In the genomic region with DNA sequence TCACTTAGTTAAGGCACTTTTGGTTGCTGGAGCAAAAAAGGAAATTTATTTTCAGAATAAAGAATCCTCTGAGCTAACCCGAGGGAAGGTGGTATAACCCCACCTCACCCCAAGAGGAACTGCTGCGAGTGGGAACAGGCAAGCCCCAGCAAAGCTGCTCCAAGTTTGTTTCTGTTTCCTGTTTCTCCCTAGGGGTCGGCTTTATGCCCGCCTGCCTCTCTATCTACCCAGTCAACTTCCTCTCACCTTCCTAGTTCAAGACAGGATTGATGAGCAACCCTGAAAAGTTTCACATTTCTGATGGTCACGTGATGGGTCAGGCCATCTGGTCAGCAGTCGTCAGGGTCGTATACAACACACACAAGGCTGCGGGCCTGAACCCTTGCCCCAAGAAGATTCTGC, we compare ENCODE assay signal across 1 cellular context.
TF ChIP-seq lines count a peak whose summit lies in the region.

No MANE protein-coding gene starts in this region.

TF ChIP-seq in K562, 482 proteins besides CTCF, POLR2A, EP300 and RAD21 (continued from another document):
- TF ChIP-seq, protein P1, sequence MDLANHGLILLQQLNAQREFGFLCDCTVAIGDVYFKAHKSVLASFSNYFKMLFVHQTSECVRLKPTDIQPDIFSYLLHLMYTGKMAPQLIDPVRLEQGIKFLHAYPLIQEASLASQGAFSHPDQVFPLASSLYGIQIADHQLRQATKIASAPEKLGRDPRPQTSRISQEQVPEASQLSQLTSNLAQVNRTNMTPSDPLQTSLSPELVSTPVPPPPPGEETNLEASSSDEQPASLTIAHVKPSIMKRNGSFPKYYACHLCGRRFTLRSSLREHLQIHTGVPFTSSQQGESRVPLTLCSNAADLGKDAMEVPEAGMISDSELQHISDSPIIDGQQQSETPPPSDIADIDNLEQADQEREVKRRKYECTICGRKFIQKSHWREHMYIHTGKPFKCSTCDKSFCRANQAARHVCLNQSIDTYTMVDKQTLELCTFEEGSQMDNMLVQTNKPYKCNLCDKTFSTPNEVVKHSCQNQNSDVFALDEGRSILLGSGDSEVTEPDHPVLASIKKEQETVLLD (IDR thresholded peaks at IDR 0.05): no peak
- TF ChIP-seq ZNF830 (CRISPR knock-in tag; IDR thresholded peaks at IDR 0.05) (no peak), SMARCA4 (IDR thresholded peaks at IDR 0.05) (no peak), ZSCAN32 (CRISPR knock-in tag; IDR thresholded peaks at IDR 0.05) (no peak), CBFA2T2 (conservative IDR thresholded peaks at IDR 0.05) (peak; percentile 37), ZC3H11A (IDR thresholded peaks at IDR 0.05; ENCODE audit: low read depth, low read length) (no peak), HLTF (IDR thresholded peaks at IDR 0.05) (no peak), HNRNPK (IDR thresholded peaks at IDR 0.05; ENCODE audit: low read depth, low read length, poor library complexity, severe bottlenecking) (no peak), FOXA1 (IDR thresholded peaks at IDR 0.05; ENCODE audit: borderline replicate concordance) (no peak), ZNF134 (CRISPR knock-in tag; conservative IDR thresholded peaks at IDR 0.05) (no peak), FOXJ3 (CRISPR knock-in tag; IDR thresholded peaks at IDR 0.05) (no peak), JUNB (CRISPR knock-in tag; conservative IDR thresholded peaks at IDR 0.05) (no peak), ZC3H8 (IDR thresholded peaks at IDR 0.05) (no peak), RCOR1 (IDR thresholded peaks at IDR 0.05; ENCODE audit: borderline replicate concordance in 1 of 2, low read depth in 2 of 2, low read length in 2 of 2) (no peak), FOS (IDR thresholded peaks at IDR 0.05; ENCODE audit: extremely low read depth, insufficient read length) (no peak), ZNF121 (CRISPR knock-in tag; conservative IDR thresholded peaks at IDR 0.05) (no peak), DDX20 (tag; IDR thresholded peaks at IDR 0.05; ENCODE audit: low read depth) (no peak), GABPB1 (CRISPR knock-in tag; IDR thresholded peaks at IDR 0.05) (no peak), TOE1 (IDR thresholded peaks at IDR 0.05; ENCODE audit: borderline replicate concordance) (peak; percentile 51; the same call in 1 of the 2 replicates), TOE1 (CRISPR knock-in tag; IDR thresholded peaks at IDR 0.05; ENCODE audit: borderline replicate concordance, low read depth) (no peak), ETV5 (CRISPR knock-in tag; IDR thresholded peaks at IDR 0.05; ENCODE audit: low read depth) (no peak), ZNF143 (CRISPR knock-in tag; IDR thresholded peaks at IDR 0.05) (no peak), ZNF699 (CRISPR knock-in tag; IDR thresholded peaks at IDR 0.05; ENCODE audit: insufficient replicate concordance) (no peak), ILK (tag; IDR thresholded peaks at IDR 0.05; ENCODE audit: borderline replicate concordance, low read depth) (no peak), ETV1 (tag; conservative IDR thresholded peaks at IDR 0.05; ENCODE audit: low read depth) (no peak), ZNF79 (CRISPR knock-in tag; IDR thresholded peaks at IDR 0.05; ENCODE audit: low read depth) (no peak), NCOR1 (IDR thresholded peaks at IDR 0.05) (no peak), ZNF324 (CRISPR knock-in tag; IDR thresholded peaks at IDR 0.05) (no peak)
- TF ChIP-seq, protein P2, sequence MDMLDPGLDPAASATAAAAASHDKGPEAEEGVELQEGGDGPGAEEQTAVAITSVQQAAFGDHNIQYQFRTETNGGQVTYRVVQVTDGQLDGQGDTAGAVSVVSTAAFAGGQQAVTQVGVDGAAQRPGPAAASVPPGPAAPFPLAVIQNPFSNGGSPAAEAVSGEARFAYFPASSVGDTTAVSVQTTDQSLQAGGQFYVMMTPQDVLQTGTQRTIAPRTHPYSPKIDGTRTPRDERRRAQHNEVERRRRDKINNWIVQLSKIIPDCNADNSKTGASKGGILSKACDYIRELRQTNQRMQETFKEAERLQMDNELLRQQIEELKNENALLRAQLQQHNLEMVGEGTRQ (CRISPR knock-in tag; IDR thresholded peaks at IDR 0.05): peak; percentile 78
- TF ChIP-seq, protein P3, sequence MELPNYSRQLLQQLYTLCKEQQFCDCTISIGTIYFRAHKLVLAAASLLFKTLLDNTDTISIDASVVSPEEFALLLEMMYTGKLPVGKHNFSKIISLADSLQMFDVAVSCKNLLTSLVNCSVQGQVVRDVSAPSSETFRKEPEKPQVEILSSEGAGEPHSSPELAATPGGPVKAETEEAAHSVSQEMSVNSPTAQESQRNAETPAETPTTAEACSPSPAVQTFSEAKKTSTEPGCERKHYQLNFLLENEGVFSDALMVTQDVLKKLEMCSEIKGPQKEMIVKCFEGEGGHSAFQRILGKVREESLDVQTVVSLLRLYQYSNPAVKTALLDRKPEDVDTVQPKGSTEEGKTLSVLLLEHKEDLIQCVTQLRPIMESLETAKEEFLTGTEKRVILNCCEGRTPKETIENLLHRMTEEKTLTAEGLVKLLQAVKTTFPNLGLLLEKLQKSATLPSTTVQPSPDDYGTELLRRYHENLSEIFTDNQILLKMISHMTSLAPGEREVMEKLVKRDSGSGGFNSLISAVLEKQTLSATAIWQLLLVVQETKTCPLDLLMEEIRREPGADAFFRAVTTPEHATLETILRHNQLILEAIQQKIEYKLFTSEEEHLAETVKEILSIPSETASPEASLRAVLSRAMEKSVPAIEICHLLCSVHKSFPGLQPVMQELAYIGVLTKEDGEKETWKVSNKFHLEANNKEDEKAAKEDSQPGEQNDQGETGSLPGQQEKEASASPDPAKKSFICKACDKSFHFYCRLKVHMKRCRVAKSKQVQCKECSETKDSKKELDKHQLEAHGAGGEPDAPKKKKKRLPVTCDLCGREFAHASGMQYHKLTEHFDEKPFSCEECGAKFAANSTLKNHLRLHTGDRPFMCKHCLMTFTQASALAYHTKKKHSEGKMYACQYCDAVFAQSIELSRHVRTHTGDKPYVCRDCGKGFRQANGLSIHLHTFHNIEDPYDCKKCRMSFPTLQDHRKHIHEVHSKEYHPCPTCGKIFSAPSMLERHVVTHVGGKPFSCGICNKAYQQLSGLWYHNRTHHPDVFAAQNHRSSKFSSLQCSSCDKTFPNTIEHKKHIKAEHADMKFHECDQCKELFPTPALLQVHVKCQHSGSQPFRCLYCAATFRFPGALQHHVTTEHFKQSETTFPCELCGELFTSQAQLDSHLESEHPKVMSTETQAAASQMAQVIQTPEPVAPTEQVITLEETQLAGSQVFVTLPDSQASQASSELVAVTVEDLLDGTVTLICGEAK (IDR thresholded peaks at IDR 0.05): no peak
- TF ChIP-seq, protein P3 (CRISPR knock-in tag; IDR thresholded peaks at IDR 0.05): no peak
- TF ChIP-seq, protein P4, sequence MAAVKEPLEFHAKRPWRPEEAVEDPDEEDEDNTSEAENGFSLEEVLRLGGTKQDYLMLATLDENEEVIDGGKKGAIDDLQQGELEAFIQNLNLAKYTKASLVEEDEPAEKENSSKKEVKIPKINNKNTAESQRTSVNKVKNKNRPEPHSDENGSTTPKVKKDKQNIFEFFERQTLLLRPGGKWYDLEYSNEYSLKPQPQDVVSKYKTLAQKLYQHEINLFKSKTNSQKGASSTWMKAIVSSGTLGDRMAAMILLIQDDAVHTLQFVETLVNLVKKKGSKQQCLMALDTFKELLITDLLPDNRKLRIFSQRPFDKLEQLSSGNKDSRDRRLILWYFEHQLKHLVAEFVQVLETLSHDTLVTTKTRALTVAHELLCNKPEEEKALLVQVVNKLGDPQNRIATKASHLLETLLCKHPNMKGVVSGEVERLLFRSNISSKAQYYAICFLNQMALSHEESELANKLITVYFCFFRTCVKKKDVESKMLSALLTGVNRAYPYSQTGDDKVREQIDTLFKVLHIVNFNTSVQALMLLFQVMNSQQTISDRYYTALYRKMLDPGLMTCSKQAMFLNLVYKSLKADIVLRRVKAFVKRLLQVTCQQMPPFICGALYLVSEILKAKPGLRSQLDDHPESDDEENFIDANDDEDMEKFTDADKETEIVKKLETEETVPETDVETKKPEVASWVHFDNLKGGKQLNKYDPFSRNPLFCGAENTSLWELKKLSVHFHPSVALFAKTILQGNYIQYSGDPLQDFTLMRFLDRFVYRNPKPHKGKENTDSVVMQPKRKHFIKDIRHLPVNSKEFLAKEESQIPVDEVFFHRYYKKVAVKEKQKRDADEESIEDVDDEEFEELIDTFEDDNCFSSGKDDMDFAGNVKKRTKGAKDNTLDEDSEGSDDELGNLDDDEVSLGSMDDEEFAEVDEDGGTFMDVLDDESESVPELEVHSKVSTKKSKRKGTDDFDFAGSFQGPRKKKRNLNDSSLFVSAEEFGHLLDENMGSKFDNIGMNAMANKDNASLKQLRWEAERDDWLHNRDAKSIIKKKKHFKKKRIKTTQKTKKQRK (IDR thresholded peaks at IDR 0.05; ENCODE audit: borderline replicate concordance, low read depth, low read length): no peak
- TF ChIP-seq, protein P5, sequence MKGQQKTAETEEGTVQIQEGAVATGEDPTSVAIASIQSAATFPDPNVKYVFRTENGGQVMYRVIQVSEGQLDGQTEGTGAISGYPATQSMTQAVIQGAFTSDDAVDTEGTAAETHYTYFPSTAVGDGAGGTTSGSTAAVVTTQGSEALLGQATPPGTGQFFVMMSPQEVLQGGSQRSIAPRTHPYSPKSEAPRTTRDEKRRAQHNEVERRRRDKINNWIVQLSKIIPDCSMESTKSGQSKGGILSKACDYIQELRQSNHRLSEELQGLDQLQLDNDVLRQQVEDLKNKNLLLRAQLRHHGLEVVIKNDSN (CRISPR knock-in tag; IDR thresholded peaks at IDR 0.05): peak; percentile 49
- TF ChIP-seq, protein P6, sequence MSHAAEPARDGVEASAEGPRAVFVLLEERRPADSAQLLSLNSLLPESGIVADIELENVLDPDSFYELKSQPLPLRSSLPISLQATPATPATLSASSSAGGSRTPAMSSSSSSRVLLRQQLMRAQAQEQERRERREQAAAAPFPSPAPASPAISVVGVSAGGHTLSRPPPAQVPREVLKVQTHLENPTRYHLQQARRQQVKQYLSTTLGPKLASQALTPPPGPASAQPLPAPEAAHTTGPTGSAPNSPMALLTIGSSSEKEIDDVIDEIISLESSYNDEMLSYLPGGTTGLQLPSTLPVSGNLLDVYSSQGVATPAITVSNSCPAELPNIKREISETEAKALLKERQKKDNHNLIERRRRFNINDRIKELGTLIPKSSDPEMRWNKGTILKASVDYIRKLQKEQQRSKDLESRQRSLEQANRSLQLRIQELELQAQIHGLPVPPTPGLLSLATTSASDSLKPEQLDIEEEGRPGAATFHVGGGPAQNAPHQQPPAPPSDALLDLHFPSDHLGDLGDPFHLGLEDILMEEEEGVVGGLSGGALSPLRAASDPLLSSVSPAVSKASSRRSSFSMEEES (CRISPR knock-in tag; IDR thresholded peaks at IDR 0.05): peak; percentile 97
- TF ChIP-seq, protein P7, sequence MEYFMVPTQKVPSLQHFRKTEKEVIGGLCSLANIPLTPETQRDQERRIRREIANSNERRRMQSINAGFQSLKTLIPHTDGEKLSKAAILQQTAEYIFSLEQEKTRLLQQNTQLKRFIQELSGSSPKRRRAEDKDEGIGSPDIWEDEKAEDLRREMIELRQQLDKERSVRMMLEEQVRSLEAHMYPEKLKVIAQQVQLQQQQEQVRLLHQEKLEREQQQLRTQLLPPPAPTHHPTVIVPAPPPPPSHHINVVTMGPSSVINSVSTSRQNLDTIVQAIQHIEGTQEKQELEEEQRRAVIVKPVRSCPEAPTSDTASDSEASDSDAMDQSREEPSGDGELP (CRISPR knock-in tag; IDR thresholded peaks at IDR 0.05; ENCODE audit: borderline replicate concordance): no peak
- TF ChIP-seq, protein P8, sequence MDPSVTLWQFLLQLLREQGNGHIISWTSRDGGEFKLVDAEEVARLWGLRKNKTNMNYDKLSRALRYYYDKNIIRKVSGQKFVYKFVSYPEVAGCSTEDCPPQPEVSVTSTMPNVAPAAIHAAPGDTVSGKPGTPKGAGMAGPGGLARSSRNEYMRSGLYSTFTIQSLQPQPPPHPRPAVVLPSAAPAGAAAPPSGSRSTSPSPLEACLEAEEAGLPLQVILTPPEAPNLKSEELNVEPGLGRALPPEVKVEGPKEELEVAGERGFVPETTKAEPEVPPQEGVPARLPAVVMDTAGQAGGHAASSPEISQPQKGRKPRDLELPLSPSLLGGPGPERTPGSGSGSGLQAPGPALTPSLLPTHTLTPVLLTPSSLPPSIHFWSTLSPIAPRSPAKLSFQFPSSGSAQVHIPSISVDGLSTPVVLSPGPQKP (CRISPR knock-in tag; IDR thresholded peaks at IDR 0.05): no peak
- TF ChIP-seq, protein P9, sequence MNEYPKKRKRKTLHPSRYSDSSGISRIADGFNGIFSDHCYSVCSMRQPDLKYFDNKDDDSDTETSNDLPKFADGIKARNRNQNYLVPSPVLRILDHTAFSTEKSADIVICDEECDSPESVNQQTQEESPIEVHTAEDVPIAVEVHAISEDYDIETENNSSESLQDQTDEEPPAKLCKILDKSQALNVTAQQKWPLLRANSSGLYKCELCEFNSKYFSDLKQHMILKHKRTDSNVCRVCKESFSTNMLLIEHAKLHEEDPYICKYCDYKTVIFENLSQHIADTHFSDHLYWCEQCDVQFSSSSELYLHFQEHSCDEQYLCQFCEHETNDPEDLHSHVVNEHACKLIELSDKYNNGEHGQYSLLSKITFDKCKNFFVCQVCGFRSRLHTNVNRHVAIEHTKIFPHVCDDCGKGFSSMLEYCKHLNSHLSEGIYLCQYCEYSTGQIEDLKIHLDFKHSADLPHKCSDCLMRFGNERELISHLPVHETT (CRISPR knock-in tag; conservative IDR thresholded peaks at IDR 0.05 in 1 of 2, IDR thresholded peaks at IDR 0.05 in 1 of 2): no peak
